ENCODE assay signal across 25 cellular contexts in the genomic region with DNA sequence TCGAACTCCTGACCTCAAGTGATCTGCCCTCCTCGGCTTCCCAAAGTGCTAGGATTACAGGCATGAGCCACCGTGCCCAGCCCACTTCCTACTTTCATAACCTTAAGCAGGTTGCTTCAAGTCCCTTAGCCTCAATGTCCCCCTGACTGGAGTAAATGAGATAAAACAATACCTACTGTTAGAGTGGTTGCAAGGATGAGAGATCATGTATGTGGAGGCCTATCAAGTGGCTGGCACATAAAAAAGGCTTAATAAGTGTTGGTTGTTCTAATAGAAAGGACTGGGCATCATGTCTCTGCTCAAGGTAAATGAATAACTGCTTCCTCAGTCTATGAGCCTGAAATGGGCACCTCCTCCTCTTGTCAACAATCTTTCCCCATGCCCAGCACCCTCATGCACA.
"Had no signal": no experiment of that assay in that cellular context is flagged by ENCODE, and none has a peak within 500 bp of the region (broad histone marks: within the 10 kb centered on the region; RNA-seq: fewer than 3 reads in every experiment).

No MANE protein-coding gene starts in this region.

- H3K4me1 Mint-ChIP-seq: immature natural killer cell, mesothelial cell of epicardium had no signal

- H2AFZ ChIP-seq: hepatocyte had no signal

- H3K4me3 Mint-ChIP-seq: dendritic cell treated with granulocyte-macrophage colony-stimulating factor and Interleukin-4, amounts not matched to agents 40 ng/mL and 50 ng/mL, for 4 days; effector memory CD8-positive, alpha-beta T cell; immature natural killer cell; mesothelial cell of epicardium had no signal

- ATAC-seq: effector memory CD8-positive, alpha-beta T cell; foreskin keratinocyte; gastroesophageal sphincter; heart left ventricle; left cardiac atrium; left lung; left ventricle myocardium superior; lower lobe of right lung; mucosa of descending colon had no signal

- H3K36me3 ChIP-seq: colonic mucosa, esophagus muscularis mucosa, gastroesophageal sphincter, heart left ventricle, left lung, lower lobe of right lung had no signal

- H3K27me3 ChIP-seq: colonic mucosa, esophagus muscularis mucosa, gastroesophageal sphincter, heart left ventricle, hepatocyte, left lung had no signal

- H3K9me3 ChIP-seq: colonic mucosa, gastroesophageal sphincter, left lung, lower lobe of right lung, mucosa of descending colon had no signal

- H3K27ac ChIP-seq: colonic mucosa, esophagus muscularis mucosa, foreskin keratinocyte, gastroesophageal sphincter, heart left ventricle, hepatocyte, left lung, lower lobe of right lung had no signal

- H3K36me3 Mint-ChIP-seq: mesothelial cell of epicardium, naive B cell had no signal

- H3K4me1 ChIP-seq: colonic mucosa, foreskin keratinocyte, left lung, lower lobe of right lung had no signal

- H3K4me2 ChIP-seq: hepatocyte had no signal

- DNase-seq: colonic mucosa; cortex of kidney; effector CD8-positive, alpha-beta T cell; effector memory CD8-positive, alpha-beta T cell; foreskin keratinocyte; heart left ventricle; hypothalamus; immature natural killer cell; islet precursor cell; kidney; kidney glomerular epithelial cell; left cardiac atrium; left lung; left ventricle myocardium superior; lower lobe of right lung; mesenchymal stem cell; mucosa of descending colon; naive B cell had no signal

- H3K27ac Mint-ChIP-seq: dendritic cell treated with granulocyte-macrophage colony-stimulating factor and Interleukin-4, amounts not matched to agents 40 ng/mL and 50 ng/mL, for 4 days; effector memory CD8-positive, alpha-beta T cell; immature natural killer cell; mesothelial cell of epicardium had no signal

- FAIRE-seq: endothelial cell of umbilical vein, frontal cortex, kidney had no signal

- H3K9me3 Mint-ChIP-seq: dendritic cell treated with granulocyte-macrophage colony-stimulating factor and Interleukin-4, amounts not matched to agents 40 ng/mL and 50 ng/mL, for 4 days; effector memory CD8-positive, alpha-beta T cell had no signal

- H3K79me2 ChIP-seq: hepatocyte had no signal

- H3K4me3 ChIP-seq: colonic mucosa, esophagus muscularis mucosa, gastroesophageal sphincter, heart left ventricle, hepatocyte, left lung, lower lobe of right lung, mucosa of descending colon had no signal
